18 cellular contexts compared by ENCODE assay signal in genomic region chr1:58346076-58346435, GRCh38.
DNase-seq lines count a peak whose midpoint lies in the region; ATAC-seq, FAIRE-seq and TF ChIP-seq lines count a peak whose summit lies in the region.
"Had no signal": no experiment of that assay in that cellular context is flagged by ENCODE, and none has a peak within 500 bp of the region (broad histone marks: within the 10 kb centered on the region; RNA-seq: fewer than 3 reads in every experiment).

No MANE protein-coding gene starts in this region.

- no peaks in the 10 kb centered on the region for H3K36me3 Mint-ChIP-seq in activated CD4-positive, alpha-beta T cell treated with anti-CD3 and anti-CD28 coated beads, Interleukin-2, amount 10 ng/mL, durations not matched to agents 7 days and 5 days (ENCODE audit: low read depth)
- H3K36me3 Mint-ChIP-seq: CD8-positive, alpha-beta T cell had no signal

- H3K4ac ChIP-seq in H1 (replicated peaks; ENCODE audit: insufficient read length, low read depth, low read length) (no peak overlapping the region), mesenchymal stem cell (ENCODE audit: low read depth in 1 of 2, low read length in 2 of 2) (no peak overlapping the region)

- H3K27me3 ChIP-seq in HUES64 (ENCODE audit: insufficient read depth, low read length) (no peaks in the 10 kb centered on the region), H1 (replicated peaks in 1 of 4; ENCODE audit: control insufficient read depth in 3 of 4, extremely low read depth in 1 of 4, insufficient read depth in 3 of 4, low read length in 3 of 4) (no peaks in the 10 kb centered on the region), mesenchymal stem cell (ENCODE audit: control insufficient read depth in 1 of 2, insufficient read depth in 1 of 2, low read length in 2 of 2) (peaks cover 0 to 6% of the 10 kb centered on the region in 2 experiments), neuron (ENCODE audit: insufficient read depth, low read length) (no peaks in the 10 kb centered on the region), WERI-Rb-1 (ENCODE audit: insufficient read depth, low read depth, severe bottlenecking) (no peaks in the 10 kb centered on the region)
- H3K27me3 ChIP-seq: BLaER1 treated with 17β-estradiol and CSF1 and Interleukin-3, amounts not matched to agents 10 nM and 100 nM had no signal

- H2BK15ac ChIP-seq in H1 (ENCODE audit: low read length) (no peak overlapping the region), mesenchymal stem cell (ENCODE audit: low read depth, poor library complexity, severe bottlenecking) (no peak overlapping the region)

- H3K9ac ChIP-seq in HUES64 (ENCODE audit: low read depth, low read length) (0 out of 2 replicates have a peak overlapping the region, but pooled peaks have one; percentile 33), H1 (replicated peaks in 1 of 4; ENCODE audit: extremely low read depth in 1 of 4, low read depth in 3 of 4, low read length in 3 of 4) (no peak overlapping the region), mesenchymal stem cell (ENCODE audit: low read length) (no peak overlapping the region)
- H3K9ac ChIP-seq: BLaER1 treated with 17β-estradiol and CSF1 and Interleukin-3, amounts not matched to agents 10 nM and 100 nM had no signal

- H3K79me1 ChIP-seq in H1 (ENCODE audit: low read depth, low read length), result no peaks in the 10 kb centered on the region
- H3K79me1 ChIP-seq in mesenchymal stem cell (replicated peaks; ENCODE audit: low read length, poor library complexity, severe bottlenecking), result no peaks in the 10 kb centered on the region

- no peaks in the 10 kb centered on the region for H4K20me1 ChIP-seq in H1 (replicated peaks in 1 of 2; ENCODE audit: control insufficient read depth in 1 of 2, insufficient read depth in 2 of 2, low read length in 2 of 2)
- H4K20me1 ChIP-seq: BLaER1 treated with 17β-estradiol and CSF1 and Interleukin-3, amounts not matched to agents 10 nM and 100 nM had no signal

- H2BK5ac ChIP-seq in H1 (ENCODE audit: low read depth, low read length) (peak overlapping the region; percentile 49; the same call in 1 of the 2 replicates), mesenchymal stem cell (ENCODE audit: low read depth, low read length, poor library complexity, severe bottlenecking) (peak overlapping the region; percentile 38)

- no peak overlapping the region for H2AK5ac ChIP-seq in H1 (ENCODE audit: low read depth, low read length)
- no peak overlapping the region for H2AK5ac ChIP-seq in mesenchymal stem cell (ENCODE audit: low read length, severe bottlenecking)

- no peak for FAIRE-seq in H1 (lab: Jason Lieb, UNC)
- FAIRE-seq: GM19239 had no signal

- H3K4me3 Mint-ChIP-seq in activated CD4-positive, alpha-beta T cell treated with anti-CD3 and anti-CD28 coated beads, Interleukin-2, amount 10 ng/mL, durations not matched to agents 7 days and 5 days, result no peak overlapping the region
- H3K4me3 Mint-ChIP-seq: B cell; CD8-positive, alpha-beta T cell; H9 had no signal

- H3K14ac ChIP-seq in H1 (ENCODE audit: insufficient read length), result no peak overlapping the region
- H3K14ac ChIP-seq in mesenchymal stem cell (ENCODE audit: low read length in 2 of 2), result no peak overlapping the region

- H3K9me3 ChIP-seq in HUES64 (ENCODE audit: insufficient read depth, low read depth, low read length), result peaks cover 3% of the 10 kb centered on the region; the same call in 1 of the 2 replicates
- no peaks in the 10 kb centered on the region for H3K9me3 ChIP-seq in H1 (ENCODE audit: insufficient read depth in 2 of 2, low read depth in 1 of 2, low read length in 1 of 2)
- H3K9me3 ChIP-seq in mesenchymal stem cell (ENCODE audit: control insufficient read depth, low read length), result no peaks in the 10 kb centered on the region
- no peaks in the 10 kb centered on the region for H3K9me3 ChIP-seq in neuron (ENCODE audit: low read length)
- H3K9me3 ChIP-seq in WERI-Rb-1 (ENCODE audit: severe bottlenecking), result peaks cover 2% of the 10 kb centered on the region

- H3K4me1 ChIP-seq in HUES64 (ENCODE audit: insufficient read depth, low read length) (peaks cover 14% of the 10 kb centered on the region), H1 (replicated peaks in 1 of 4; ENCODE audit: control insufficient read depth in 3 of 4, insufficient read depth in 4 of 4, low read length in 3 of 4) (peaks cover 2 to 13% (median 9%) of the 10 kb centered on the region in 4 experiments; a peak in 3 of 7 replicates), mesenchymal stem cell (ENCODE audit: control insufficient read depth, insufficient read depth, low read depth, low read length) (no peaks in the 10 kb centered on the region), neuron (ENCODE audit: insufficient read depth, low read length) (peaks cover 19% of the 10 kb centered on the region)
- H3K4me1 ChIP-seq: BLaER1 treated with 17β-estradiol and CSF1 and Interleukin-3, amounts not matched to agents 10 nM and 100 nM had no signal

- DNase-seq in H1 (ENCODE audit: low read depth in 1 of 2, low spot score in 2 of 2), result no peak
- no peak for DNase-seq in mesenchymal stem cell
- no peak for DNase-seq in NCI-H1417 treated with DMSO at 0.1 percent for 48 hours (lab: John Stamatoyannopoulos, UW)
- no peak for DNase-seq in WERI-Rb-1
- no peak for DNase-seq in activated CD4-positive, alpha-beta T cell treated with anti-CD3 and anti-CD28 coated beads, Interleukin-2, amount 10 ng/mL, durations not matched to agents 7 days and 5 days
- DNase-seq: 8988T; Calu3; CD8-positive, alpha-beta T cell; DMS79 treated with DMSO at 0.1 percent for 48 hours; GF-D8; GOT3; H9 had no signal

- POLR2A ChIA-PET in H1 (lab: Charles Lee; ENCODE audit: partially characterized antibody), result no interaction called here
- POLR2A ChIA-PET in activated CD4-positive, alpha-beta T cell treated with anti-CD3 and anti-CD28 coated beads, Interleukin-2, amount 10 ng/mL, durations not matched to agents 7 days and 5 days (lab: Charles Lee), result no interaction called here

- H2AFZ ChIP-seq in H1 (ENCODE audit: low read length) (peak overlapping the region; percentile 36; the same call in 1 of the 2 replicates), mesenchymal stem cell (ENCODE audit: low read depth, low read length) (no peak overlapping the region), neuron (ENCODE audit: low read depth, low read length) (peak overlapping the region; percentile 35)

- H4K8ac ChIP-seq in H1 (ENCODE audit: extremely low read depth, insufficient read depth, low read length) (no peak overlapping the region), mesenchymal stem cell (ENCODE audit: low read length) (no peak overlapping the region)

- no peak overlapping the region for H3K18ac ChIP-seq in H1 (ENCODE audit: extremely low read depth, low read length)
- H3K18ac ChIP-seq in mesenchymal stem cell (ENCODE audit: low read depth in 1 of 2, low read length in 2 of 2), result no peak overlapping the region

- H3K4me1 Mint-ChIP-seq in activated CD4-positive, alpha-beta T cell treated with anti-CD3 and anti-CD28 coated beads, Interleukin-2, amount 10 ng/mL, durations not matched to agents 7 days and 5 days, result no peaks in the 10 kb centered on the region
- H3K4me1 Mint-ChIP-seq: B cell had no signal

- H3K9me3 Mint-ChIP-seq in activated CD4-positive, alpha-beta T cell treated with anti-CD3 and anti-CD28 coated beads, Interleukin-2, amount 10 ng/mL, durations not matched to agents 7 days and 5 days, result no peaks in the 10 kb centered on the region
- H3K9me3 Mint-ChIP-seq: CD8-positive, alpha-beta T cell had no signal

- TF ChIP-seq POLR2A in H1 (IDR thresholded peaks at IDR 0.05; ENCODE audit: control extremely low read depth in 1 of 2, low read depth in 2 of 2, low read length in 2 of 2), result no peak

- H3K4me3 ChIP-seq in HUES64 (ENCODE audit: low read length) (no peak overlapping the region), H1 (ENCODE audit: extremely low read depth in 1 of 4, insufficient read depth in 2 of 4, low read depth in 3 of 4, low read length in 4 of 4) (no peak overlapping the region), mesenchymal stem cell (ENCODE audit: insufficient read depth in 1 of 2, low read depth in 1 of 2, low read length in 2 of 2) (no peak overlapping the region), neuron (ENCODE audit: low read length) (peak overlapping the region; percentile 27), WERI-Rb-1 (ENCODE audit: low read depth, low read length) (no peak overlapping the region)
- H3K4me3 ChIP-seq: BLaER1 treated with 17β-estradiol and CSF1 and Interleukin-3, amounts not matched to agents 10 nM and 100 nM had no signal

- H2BK12ac ChIP-seq in H1 (ENCODE audit: low read depth, low read length) (peak overlapping the region; percentile 51; the same call in 1 of the 2 replicates), mesenchymal stem cell (ENCODE audit: low read length in 2 of 2) (no peak overlapping the region)

- no peak overlapping the region for H3K27ac Mint-ChIP-seq in activated CD4-positive, alpha-beta T cell treated with anti-CD3 and anti-CD28 coated beads, Interleukin-2, amount 10 ng/mL, durations not matched to agents 7 days and 5 days
- H3K27ac Mint-ChIP-seq: B cell; CD8-positive, alpha-beta T cell had no signal

- H3K27me3 Mint-ChIP-seq in activated CD4-positive, alpha-beta T cell treated with anti-CD3 and anti-CD28 coated beads, Interleukin-2, amount 10 ng/mL, durations not matched to agents 7 days and 5 days, result no peaks in the 10 kb centered on the region
- H3K27me3 Mint-ChIP-seq: B cell had no signal

- TF ChIP-seq RAD21 in H1 (IDR thresholded peaks at IDR 0.05 in 1 of 2, conservative IDR thresholded peaks at IDR 0.05 in 1 of 2; ENCODE audit: low read depth in 2 of 2, low read length in 2 of 2), result no peak

- no peak overlapping the region for H3K23ac ChIP-seq in H1 (ENCODE audit: insufficient read length)
- no peak overlapping the region for H3K23ac ChIP-seq in mesenchymal stem cell (ENCODE audit: low read length in 2 of 2)

- H4K5ac ChIP-seq in H1 (ENCODE audit: insufficient read length, low read depth, low read length), result no peak overlapping the region

- TF ChIP-seq CTCF in H1 (IDR thresholded peaks at IDR 0.05; ENCODE audit: control extremely low read depth in 1 of 3, insufficient read depth in 1 of 3, low read depth in 1 of 3, low read length in 3 of 3) (no peak), WERI-Rb-1 (IDR thresholded peaks at IDR 0.05; ENCODE audit: low read depth, low read length) (no peak)

- no peak for ATAC-seq in GM18858 (IDR thresholded peaks at IDR 0.05; ENCODE audit: unreplicated experiment)
- ATAC-seq: CD8-positive, alpha-beta T cell had no signal

- 0 out of 2 replicates have a peak overlapping the region, but pooled peaks have one; percentile 23 for H3K27ac ChIP-seq in HUES64 (ENCODE audit: low read depth, low read length)
- H3K27ac ChIP-seq in H1 (ENCODE audit: low read depth, low read length), result no peak overlapping the region
- no peak overlapping the region for H3K27ac ChIP-seq in mesenchymal stem cell (ENCODE audit: low read length, poor library complexity, severe bottlenecking)
- no peak overlapping the region for H3K27ac ChIP-seq in WERI-Rb-1
- H3K27ac ChIP-seq: BLaER1 treated with 17β-estradiol and CSF1 and Interleukin-3, amounts not matched to agents 10 nM and 100 nM had no signal

- H3K56ac ChIP-seq in H1 (replicated peaks; ENCODE audit: insufficient read length, low read depth, low read length), result no peak overlapping the region

- no peaks in the 10 kb centered on the region for H3K79me2 ChIP-seq in H1 (ENCODE audit: control insufficient read depth in 1 of 2, insufficient read depth in 2 of 2, low read length in 2 of 2)

- H3K4me2 ChIP-seq in H1 (ENCODE audit: insufficient read depth in 1 of 2, low read depth in 2 of 2, low read length in 2 of 2) (peak overlapping the region in 1 of 2 experiments; percentile 53; a peak in 1 of 4 replicates), mesenchymal stem cell (ENCODE audit: low read length, poor library complexity, severe bottlenecking) (no peak overlapping the region)
- H3K4me2 ChIP-seq: BLaER1 treated with 17β-estradiol and CSF1 and Interleukin-3, amounts not matched to agents 10 nM and 100 nM had no signal

- H2BK20ac ChIP-seq in H1 (ENCODE audit: low read length), result no peak overlapping the region

- 87% methylated on average over 9 of the region's 9 CpGs for WGBS in HUES64
- 87% methylated on average over 9 of the region's 9 CpGs; no CpG with 5 or more reads in 1 of the 2 experiments for WGBS in H1 (ENCODE audit: extremely low coverage in 1 of 2, insufficient coverage in 1 of 2, insufficient read length in 1 of 2, insufficient replicate concordance in 2 of 2, low coverage in 1 of 2, low lambda C conversion rate in 2 of 2, missing lambda C conversion rate in 1 of 2), 2 experiments
- 75% methylated on average over 9 of the region's 9 CpGs for WGBS in mesenchymal stem cell

- no peaks in the 10 kb centered on the region; the same call in 1 of the 2 replicates for H3K23me2 ChIP-seq in H1 (ENCODE audit: low read depth, low read length)

- no peaks in the 10 kb centered on the region for H3K36me3 ChIP-seq in HUES64 (ENCODE audit: insufficient read depth, low read length)
- no peaks in the 10 kb centered on the region for H3K36me3 ChIP-seq in H1 (ENCODE audit: control insufficient read depth in 2 of 4, insufficient read depth in 4 of 4, low read length in 3 of 4)
- H3K36me3 ChIP-seq in mesenchymal stem cell (ENCODE audit: control insufficient read depth in 1 of 2, insufficient read depth in 2 of 2, low read depth in 1 of 2, low read length in 2 of 2), result no peaks in the 10 kb centered on the region
- H3K36me3 ChIP-seq in neuron (ENCODE audit: insufficient read depth, low read length), result no peaks in the 10 kb centered on the region
- no peaks in the 10 kb centered on the region for H3K36me3 ChIP-seq in WERI-Rb-1
- H3K36me3 ChIP-seq: BLaER1 treated with 17β-estradiol and CSF1 and Interleukin-3, amounts not matched to agents 10 nM and 100 nM had no signal

- CTCF ChIA-PET in H1 (lab: Charles Lee; ENCODE audit: partially characterized antibody), result interaction anchor here (0.8 to 1.7 kb wide), 8 partner anchors 10 to 142 kb away, joined by 3 to 5 read pairs (median 4); no protein-coding TSS in a partner anchor
- CTCF ChIA-PET in activated CD4-positive, alpha-beta T cell treated with anti-CD3 and anti-CD28 coated beads, Interleukin-2, amount 10 ng/mL, durations not matched to agents 7 days and 5 days (lab: Charles Lee), result no interaction called here

- H2BK120ac ChIP-seq in H1 (replicated peaks; ENCODE audit: low read depth, low read length), result peak overlapping the region; percentile 84
- H2BK120ac ChIP-seq in mesenchymal stem cell (ENCODE audit: low read depth, low read length), result no peak overlapping the region

- H4K91ac ChIP-seq in H1 (replicated peaks; ENCODE audit: insufficient read length, low read length) (no peak overlapping the region), mesenchymal stem cell (ENCODE audit: low read length) (no peak overlapping the region)

- no peak for TF ChIP-seq EP300 in H1 (IDR thresholded peaks at IDR 0.05; ENCODE audit: borderline replicate concordance in 1 of 2, low read depth in 2 of 2, low read length in 2 of 2)
